Comparison of ENCODE assay signal across 17 cellular contexts in the genomic region with DNA sequence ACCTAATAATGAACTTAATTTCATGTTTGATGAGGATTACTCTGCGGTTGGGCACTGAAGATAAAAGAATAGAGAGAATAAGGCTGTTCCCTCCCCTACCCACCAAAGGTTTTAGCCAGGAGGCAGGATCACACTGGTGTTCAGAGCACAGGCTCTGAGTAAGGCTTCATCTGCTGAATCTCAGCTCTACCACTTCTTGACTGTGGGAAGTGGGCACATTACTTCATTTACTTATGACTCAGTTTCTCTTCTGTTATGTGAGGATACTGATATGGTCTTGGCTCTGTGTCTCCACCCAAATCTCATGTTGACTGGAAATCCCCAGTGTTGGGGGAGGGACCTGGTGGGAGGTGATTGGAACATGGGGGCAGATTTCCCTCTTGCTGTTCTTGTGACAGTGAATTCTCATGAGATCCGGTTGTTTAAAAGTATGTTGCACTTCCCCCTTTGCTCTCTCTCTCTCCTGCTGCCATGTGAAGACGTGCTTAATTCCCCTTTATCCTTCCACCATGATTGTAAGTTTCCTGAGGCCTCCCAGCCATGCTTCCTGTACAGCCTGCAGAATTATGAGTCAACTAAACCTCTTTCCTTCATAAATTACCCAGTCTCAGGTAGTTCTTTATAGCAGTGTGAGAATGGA.
DNase-seq lines count a peak whose midpoint lies in the region; ATAC-seq and TF ChIP-seq lines count a peak whose summit lies in the region.
"Had no signal": no experiment of that assay in that cellular context is flagged by ENCODE, and none has a peak within 500 bp of the region (broad histone marks: within the 10 kb centered on the region; RNA-seq: fewer than 3 reads in every experiment).

No MANE protein-coding gene starts in this region.

- peaks cover 7% of the 10 kb centered on the region for H3K4me1 Mint-ChIP-seq in activated CD4-positive, alpha-beta T cell treated with anti-CD3 and anti-CD28 coated beads for 36 hours
- peaks cover 10% of the 10 kb centered on the region for H3K4me1 Mint-ChIP-seq in stimulated activated naive CD8-positive, alpha-beta T cell treated with anti-CD3 and anti-CD28 coated beads, Interleukin-15, Interleukin-2, amounts not matched to agents 100 ng/mL and 50 ng/mL, for 24 hours (ENCODE audit: low read depth)
- peaks cover 4% of the 10 kb centered on the region for H3K4me1 Mint-ChIP-seq in endothelial cell (ENCODE audit: unreplicated experiment)

- H3K9ac ChIP-seq in MM.1S (ENCODE audit: low read length): no peak overlapping the region
- H3K9ac ChIP-seq: BLaER1 treated with 17β-estradiol and CSF1 and Interleukin-3, amounts not matched to agents 10 nM and 100 nM; KMS-11 had no signal

- no peaks in the 10 kb centered on the region for H3K27me3 ChIP-seq in MM.1S (replicated peaks; ENCODE audit: insufficient read depth, low read length)
- H3K27me3 ChIP-seq: BLaER1 treated with 17β-estradiol and CSF1 and Interleukin-3, amounts not matched to agents 10 nM and 100 nM; MG63 had no signal

- no peaks in the 10 kb centered on the region for H3K79me2 ChIP-seq in MM.1S (ENCODE audit: low read length)

- peaks cover 32% of the 10 kb centered on the region for H3K27me3 Mint-ChIP-seq in activated CD4-positive, alpha-beta T cell treated with anti-CD3 and anti-CD28 coated beads for 36 hours
- peaks cover 39% of the 10 kb centered on the region for H3K27me3 Mint-ChIP-seq in stimulated activated naive CD8-positive, alpha-beta T cell treated with anti-CD3 and anti-CD28 coated beads, Interleukin-15, Interleukin-2, amounts not matched to agents 100 ng/mL and 50 ng/mL, for 24 hours
- peaks cover 6% of the 10 kb centered on the region for H3K27me3 Mint-ChIP-seq in endothelial cell (ENCODE audit: unreplicated experiment)

- H3K27ac Mint-ChIP-seq in activated CD4-positive, alpha-beta T cell treated with anti-CD3 and anti-CD28 coated beads for 36 hours: no peak overlapping the region
- H3K27ac Mint-ChIP-seq in stimulated activated naive CD8-positive, alpha-beta T cell treated with anti-CD3 and anti-CD28 coated beads, Interleukin-15, Interleukin-2, amounts not matched to agents 100 ng/mL and 50 ng/mL, for 24 hours: peak overlapping the region; percentile 71
- H3K27ac Mint-ChIP-seq in endothelial cell (ENCODE audit: unreplicated experiment): no peak overlapping the region

- no peaks in the 10 kb centered on the region for H4K20me1 ChIP-seq in MM.1S (ENCODE audit: insufficient read depth, low read length)
- H4K20me1 ChIP-seq: BLaER1 treated with 17β-estradiol and CSF1 and Interleukin-3, amounts not matched to agents 10 nM and 100 nM had no signal

- intact Hi-C loops in activated CD4-positive, alpha-beta T cell treated with anti-CD3 and anti-CD28 coated beads for 36 hours (cut with DNase I, micrococcal nuclease): no loop called here

- no peaks in the 10 kb centered on the region for H3K9me3 Mint-ChIP-seq in activated CD4-positive, alpha-beta T cell treated with anti-CD3 and anti-CD28 coated beads for 36 hours (ENCODE audit: low read depth)
- peaks cover 3% of the 10 kb centered on the region for H3K9me3 Mint-ChIP-seq in stimulated activated naive CD8-positive, alpha-beta T cell treated with anti-CD3 and anti-CD28 coated beads, Interleukin-15, Interleukin-2, amounts not matched to agents 100 ng/mL and 50 ng/mL, for 24 hours
- H3K9me3 Mint-ChIP-seq in endothelial cell (ENCODE audit: unreplicated experiment): no peaks in the 10 kb centered on the region

- H3K4me3 Mint-ChIP-seq in activated CD4-positive, alpha-beta T cell treated with anti-CD3 and anti-CD28 coated beads for 36 hours: no peak overlapping the region
- no peak overlapping the region for H3K4me3 Mint-ChIP-seq in stimulated activated naive CD8-positive, alpha-beta T cell treated with anti-CD3 and anti-CD28 coated beads, Interleukin-15, Interleukin-2, amounts not matched to agents 100 ng/mL and 50 ng/mL, for 24 hours
- H3K4me3 Mint-ChIP-seq in endothelial cell (ENCODE audit: unreplicated experiment): peak overlapping the region; percentile 75

- CTCF ChIA-PET in activated CD4-positive, alpha-beta T cell treated with anti-CD3 and anti-CD28 coated beads for 36 hours (lab: Charles Lee): interaction anchor here (0.6 to 1.1 kb wide), 2 partner anchors 115 to 231 kb away, joined by 3 to 4 read pairs; no protein-coding TSS in a partner anchor

- DNase-seq in activated CD4-positive, alpha-beta T cell treated with anti-CD3 and anti-CD28 coated beads for 36 hours: peak; percentile 11
- DNase-seq in activated CD4-positive, alpha-beta T cell treated with anti-CD3 and anti-CD28 coated beads, Interleukin-2, amount 50 U/mL, for 48 hours: no peak
- no peak for DNase-seq in stimulated activated naive CD8-positive, alpha-beta T cell treated with anti-CD3 and anti-CD28 coated beads, Interleukin-15, Interleukin-2, amounts not matched to agents 100 U/mL and 50 U/mL, for 24 hours
- DNase-seq in endothelial cell (ENCODE audit: low spot score) (no peak), NCI-H1417 (lab: John Stamatoyannopoulos, UW) (no peak), MM.1S (no peak), SW480 (ENCODE audit: low spot score) (no peak)
- DNase-seq: 8988T, GOT3, MG63, NCI-H146, NCI-H345, NCI-H526 treated with DMSO at 0.1 percent for 48 hours had no signal

- H3K9me2 ChIP-seq in MM.1S (replicated peaks; ENCODE audit: insufficient read depth, low read length): no peaks in the 10 kb centered on the region

- H3K4me2 ChIP-seq in MM.1S (ENCODE audit: low read depth, low read length): no peak overlapping the region
- H3K4me2 ChIP-seq: KMS-11 had no signal

- H3K27ac ChIP-seq in MM.1S (ENCODE audit: low read length): no peak overlapping the region
- H3K27ac ChIP-seq: BLaER1 treated with 17β-estradiol and CSF1 and Interleukin-3, amounts not matched to agents 10 nM and 100 nM; KMS-11; RWPE1 had no signal

- H3K4me3 ChIP-seq in MM.1S (ENCODE audit: low read length): no peak overlapping the region
- H3K4me3 ChIP-seq: BLaER1 treated with 17β-estradiol and CSF1 and Interleukin-3, amounts not matched to agents 10 nM and 100 nM; MG63 had no signal

- POLR2A ChIA-PET in activated CD4-positive, alpha-beta T cell treated with anti-CD3 and anti-CD28 coated beads for 36 hours (lab: Charles Lee): no interaction called here

- no peak for TF ChIP-seq CTCF in endothelial cell (IDR thresholded peaks at IDR 0.05; ENCODE audit: unreplicated experiment)
- no peak for TF ChIP-seq CTCF in MM.1S (IDR thresholded peaks at IDR 0.05; ENCODE audit: low read length)

- peak; percentile 51 for ATAC-seq in activated CD4-positive, alpha-beta T cell treated with anti-CD3 and anti-CD28 coated beads for 36 hours
- no peak for ATAC-seq in stimulated activated naive CD8-positive, alpha-beta T cell treated with anti-CD3 and anti-CD28 coated beads, Interleukin-15, Interleukin-2, amounts not matched to agents 100 U/mL and 50 U/mL, for 24 hours

- H3K36me3 ChIP-seq in MM.1S (replicated peaks; ENCODE audit: insufficient read depth, low read length): no peaks in the 10 kb centered on the region

- no peaks in the 10 kb centered on the region for H3K9me3 ChIP-seq in MM.1S (replicated peaks; ENCODE audit: insufficient read depth, low read length)
- H3K9me3 ChIP-seq: MG63 had no signal

- no peak overlapping the region for H2AFZ ChIP-seq in MM.1S (ENCODE audit: low read length)

- no peaks in the 10 kb centered on the region for H3F3A ChIP-seq in MM.1S (ENCODE audit: insufficient read depth, low read length)

- peaks cover 3% of the 10 kb centered on the region for H3K36me3 Mint-ChIP-seq in activated CD4-positive, alpha-beta T cell treated with anti-CD3 and anti-CD28 coated beads for 36 hours (ENCODE audit: low read depth)
- H3K36me3 Mint-ChIP-seq in stimulated activated naive CD8-positive, alpha-beta T cell treated with anti-CD3 and anti-CD28 coated beads, Interleukin-15, Interleukin-2, amounts not matched to agents 100 ng/mL and 50 ng/mL, for 24 hours (ENCODE audit: low read depth): no peaks in the 10 kb centered on the region
- H3K36me3 Mint-ChIP-seq in endothelial cell (ENCODE audit: low read depth, unreplicated experiment): peaks cover 38% of the 10 kb centered on the region

- H3K4me1 ChIP-seq in MM.1S (ENCODE audit: low read length): no peaks in the 10 kb centered on the region
